ENCODE assay signal across 16 cellular contexts in genomic region chr2:96692094-96692971, GRCh38. TPM values are rescaled to one million over a fixed set of nuclear protein-coding genes. Genes with fewer than 3 reads are reported as not detected.
DNase-seq lines count a peak whose midpoint lies in the region; ATAC-seq, FAIRE-seq and TF ChIP-seq lines count a peak whose summit lies in the region.
"Had no signal": no experiment of that assay in that cellular context is flagged by ENCODE, and none has a peak within 500 bp of the region (broad histone marks: within the 10 kb centered on the region; RNA-seq: fewer than 3 reads in every experiment).

No MANE protein-coding gene starts in this region.

- no peaks in the 10 kb centered on the region for H3K36me3 ChIP-seq in HEK293 (ENCODE audit: control insufficient read depth in 2 of 2, insufficient read depth in 1 of 2, low read length in 2 of 2)
- H3K36me3 ChIP-seq in bronchial epithelial cell (ENCODE audit: control insufficient read depth, insufficient read depth, low read length) = no peaks in the 10 kb centered on the region
- no peaks in the 10 kb centered on the region for H3K36me3 ChIP-seq in BE2C

- H3K9me3 Mint-ChIP-seq in nephron progenitor cell = no peaks in the 10 kb centered on the region
- H3K9me3 Mint-ChIP-seq in stimulated activated effector memory CD8-positive, alpha-beta T cell treated with anti-CD3 and anti-CD28 coated beads, Interleukin-12 subunit alpha, Interleukin-12 subunit beta, amount 100 ng/mL, for 72 hours = no peaks in the 10 kb centered on the region
- H3K9me3 Mint-ChIP-seq: CD4-positive, CD25-positive, alpha-beta regulatory T cell had no signal

- TF ChIP-seq CTCF in HEK293 (tag by site-specific recombination; IDR thresholded peaks at IDR 0.05) (no peak), bronchial epithelial cell (IDR thresholded peaks at IDR 0.05; ENCODE audit: insufficient read depth, low read length, severe bottlenecking) (no peak), nephron progenitor cell (IDR thresholded peaks at IDR 0.05) (no peak), BE2C (IDR thresholded peaks at IDR 0.05; ENCODE audit: low read depth, low read length) (no peak)

- H3K4me3 ChIP-seq in HEK293 (ENCODE audit: low read depth, low read length) (no peak overlapping the region), bronchial epithelial cell (ENCODE audit: low read depth, low read length) (no peak overlapping the region), BE2C (ENCODE audit: low read depth, low read length) (no peak overlapping the region)

- H3K27me3 Mint-ChIP-seq in nephron progenitor cell (ENCODE audit: low read depth, poor library complexity) = no peaks in the 10 kb centered on the region
- H3K27me3 Mint-ChIP-seq: CD4-positive, CD25-positive, alpha-beta regulatory T cell had no signal

- no peaks in the 10 kb centered on the region for H3K4me1 ChIP-seq in HEK293 (ENCODE audit: control insufficient read depth, insufficient read depth, low read length)
- H3K4me1 ChIP-seq in BE2C = no peaks in the 10 kb centered on the region

- H3K27ac ChIP-seq in HEK293 (ENCODE audit: extremely low read depth, low read depth, low read length) = no peak overlapping the region
- H3K27ac ChIP-seq: KMS-11 had no signal

- peak; percentile 18 for FAIRE-seq in bronchial epithelial cell (lab: Jason Lieb, UNC)
- FAIRE-seq: GM19239 had no signal

- no peaks in the 10 kb centered on the region for H3K36me3 Mint-ChIP-seq in nephron progenitor cell (ENCODE audit: low read depth)
- no peaks in the 10 kb centered on the region for H3K36me3 Mint-ChIP-seq in stimulated activated effector memory CD8-positive, alpha-beta T cell treated with anti-CD3 and anti-CD28 coated beads, Interleukin-12 subunit alpha, Interleukin-12 subunit beta, amount 100 ng/mL, for 72 hours
- H3K36me3 Mint-ChIP-seq: CD4-positive, CD25-positive, alpha-beta regulatory T cell had no signal

- DNase-seq in bronchial epithelial cell (ENCODE audit: low read depth) (no peak), nephron progenitor cell (no peak), BE2C (no peak), DMS79 (lab: John Stamatoyannopoulos, UW) (no peak)
- DNase-seq in stimulated activated effector memory CD8-positive, alpha-beta T cell treated with anti-CD3 and anti-CD28 coated beads, Interleukin-12 subunit alpha, Interleukin-12 subunit beta, amount 100 ng/mL, for 72 hours (ENCODE audit: low spot score in 2 of 2) = no peak
- DNase-seq: CD4-positive, CD25-positive, alpha-beta regulatory T cell; DMS53; NCI-H1436; NCI-H2029 treated with DMSO at 0.1 percent for 48 hours; NCI-H774 had no signal

- no peak for ATAC-seq in stimulated activated effector memory CD8-positive, alpha-beta T cell treated with anti-CD3 and anti-CD28 coated beads, Interleukin-12 subunit alpha, Interleukin-12 subunit beta, amount 100 ng/mL, for 72 hours
- no peak for ATAC-seq in GM19452 (IDR thresholded peaks at IDR 0.05; ENCODE audit: unreplicated experiment)
- ATAC-seq: Panc1 had no signal

- no peaks in the 10 kb centered on the region for H3K9me3 ChIP-seq in HEK293 (ENCODE audit: control insufficient read depth, insufficient read depth, low read depth, low read length)
- no peaks in the 10 kb centered on the region for H3K9me3 ChIP-seq in BE2C

- H3K4me1 Mint-ChIP-seq in nephron progenitor cell = peaks cover 30% of the 10 kb centered on the region
- peaks cover 5% of the 10 kb centered on the region for H3K4me1 Mint-ChIP-seq in stimulated activated effector memory CD8-positive, alpha-beta T cell treated with anti-CD3 and anti-CD28 coated beads, Interleukin-12 subunit alpha, Interleukin-12 subunit beta, amount 100 ng/mL, for 72 hours
- H3K4me1 Mint-ChIP-seq: CD4-positive, CD25-positive, alpha-beta regulatory T cell had no signal

- CTCF ChIA-PET in HEK293 (lab: Yijun Ruan, JAX) = interaction anchor here (0.6 kb wide), 1 partner anchor 21 kb away, joined by 4 read pairs; no protein-coding TSS in a partner anchor

- H3K4me3 Mint-ChIP-seq in nephron progenitor cell = no peak overlapping the region
- H3K4me3 Mint-ChIP-seq in stimulated activated effector memory CD8-positive, alpha-beta T cell treated with anti-CD3 and anti-CD28 coated beads, Interleukin-12 subunit alpha, Interleukin-12 subunit beta, amount 100 ng/mL, for 72 hours = no peak overlapping the region
- H3K4me3 Mint-ChIP-seq: CD4-positive, CD25-positive, alpha-beta regulatory T cell had no signal

- POLR2A ChIA-PET in HEK293 (lab: Yijun Ruan, JAX) = no interaction called here

- H3K27ac Mint-ChIP-seq in nephron progenitor cell = peak overlapping the region; percentile 82
- peak overlapping the region; percentile 29 for H3K27ac Mint-ChIP-seq in stimulated activated effector memory CD8-positive, alpha-beta T cell treated with anti-CD3 and anti-CD28 coated beads, Interleukin-12 subunit alpha, Interleukin-12 subunit beta, amount 100 ng/mL, for 72 hours
- H3K27ac Mint-ChIP-seq: CD4-positive, CD25-positive, alpha-beta regulatory T cell had no signal

- H3K27me3 ChIP-seq in bronchial epithelial cell (ENCODE audit: control insufficient read depth, insufficient read depth, low read length) = no peaks in the 10 kb centered on the region
- no peaks in the 10 kb centered on the region for H3K27me3 ChIP-seq in BE2C

TF ChIP-seq in HEK293, 187 proteins besides CTCF, POLR2A, EP300 and RAD21 (continues in another document):
- no peak for TF ChIP-seq ZNF362 (tag by site-specific recombination; IDR thresholded peaks at IDR 0.05)
- no peak for TF ChIP-seq ZNF629 (tag by site-specific recombination; IDR thresholded peaks at IDR 0.05)
- no peak for TF ChIP-seq ZBTB21 (tag by site-specific recombination; IDR thresholded peaks at IDR 0.05)
- TF ChIP-seq ZNF704 (tag by site-specific recombination; IDR thresholded peaks at IDR 0.05) = no peak
- peak; percentile 28; the same call in 1 of the 2 replicates for TF ChIP-seq REST (tag by site-specific recombination; IDR thresholded peaks at IDR 0.05)
- no peak for TF ChIP-seq ZNF747 (tag by site-specific recombination; IDR thresholded peaks at IDR 0.05)
- no peak for TF ChIP-seq ZBTB6 (tag by site-specific recombination; IDR thresholded peaks at IDR 0.05)

RNA-seq across cellular contexts. Expression of gene LMAN2L, which starts 47.5 kb away (rescaled TPM):
- total RNA-seq in bronchial epithelial cell = 15.3 and 18.9 TPM in 2 replicates
- 6.1 TPM for polyA plus RNA-seq in BE2C (2012; ENCODE audit: insufficient read depth, insufficient read length, low read depth)

RNA-seq across cellular contexts. Expression of gene FER1L5, which starts 49.8 kb away (rescaled TPM):
- under 0.01 TPM in 2 replicates for total RNA-seq in bronchial epithelial cell
- polyA plus RNA-seq in BE2C (2012; ENCODE audit: insufficient read depth, insufficient read length, low read depth) = not detected
- total RNA-seq: CD4-positive, CD25-positive, alpha-beta regulatory T cell; NCI-H460 had no signal

RNA-seq across cellular contexts. Expression of gene KANSL3, which starts 54.2 kb away (rescaled TPM):
- 16.3 and 21.3 TPM in 2 replicates for total RNA-seq in bronchial epithelial cell
- polyA plus RNA-seq in BE2C (2012; ENCODE audit: insufficient read depth, insufficient read length, low read depth) = 17.8 TPM
